In genomic region chr1:223109581-223110026, GRCh38 we compare ENCODE assay signal across 12 cellular contexts. TPM values are rescaled to one million over a fixed set of nuclear protein-coding genes. Genes with fewer than 3 reads are reported as not detected.
A peak's percentile ranks its signal among the peaks of the same experiment; 100 is the strongest.
DNase-seq lines count a peak whose midpoint lies in the region; ATAC-seq and TF ChIP-seq lines count a peak whose summit lies in the region.
"Had no signal": no experiment of that assay in that cellular context is flagged by ENCODE, and none has a peak within 500 bp of the region (broad histone marks: within the 10 kb centered on the region; RNA-seq: fewer than 3 reads in every experiment).

No MANE protein-coding gene starts in this region.

- peaks cover 34% of the 10 kb centered on the region for H3K27me3 Mint-ChIP-seq in activated CD8-positive, alpha-beta memory T cell treated with anti-CD3 and anti-CD28 coated beads, Interleukin-2, amount 10 ng/mL, durations not matched to agents 7 days and 5 days
- no peaks in the 10 kb centered on the region for H3K27me3 Mint-ChIP-seq in progenitor cell of endocrine pancreas

- no peak overlapping the region for H3K4me3 Mint-ChIP-seq in activated CD8-positive, alpha-beta memory T cell treated with anti-CD3 and anti-CD28 coated beads, Interleukin-2, amount 10 ng/mL, durations not matched to agents 7 days and 5 days
- no peak overlapping the region for H3K4me3 Mint-ChIP-seq in progenitor cell of endocrine pancreas (ENCODE audit: low read depth)

- ATAC-seq in activated CD8-positive, alpha-beta memory T cell treated with anti-CD3 and anti-CD28 coated beads, Interleukin-2, amount 10 ng/mL, durations not matched to agents 7 days and 5 days = peak; percentile 64
- ATAC-seq in sciatic nerve = no peak

- no peak overlapping the region for H3K27ac Mint-ChIP-seq in activated CD8-positive, alpha-beta memory T cell treated with anti-CD3 and anti-CD28 coated beads, Interleukin-2, amount 10 ng/mL, durations not matched to agents 7 days and 5 days
- peak overlapping the region; percentile 25 for H3K27ac Mint-ChIP-seq in progenitor cell of endocrine pancreas

- no peak for DNase-seq in activated CD8-positive, alpha-beta memory T cell treated with anti-CD3 and anti-CD28 coated beads, Interleukin-2, amount 10 ng/mL, durations not matched to agents 7 days and 5 days
- no peak for DNase-seq in activated CD8-positive, alpha-beta memory T cell treated with anti-CD3 and anti-CD28 coated beads for 24 hours
- peak; percentile 7 for DNase-seq in M059J (ENCODE audit: low read depth)
- DNase-seq in epithelial cell of esophagus (ENCODE audit: low read depth) = peak; percentile 48
- no peak for DNase-seq in progenitor cell of endocrine pancreas (ENCODE audit: low spot score, unreplicated experiment)
- DNase-seq in sciatic nerve (ENCODE audit: low spot score) = no peak
- DNase-seq in HK-2 (ENCODE audit: unreplicated experiment) = no peak
- no peak for DNase-seq in NCI-H2227 (lab: John Stamatoyannopoulos, UW; ENCODE audit: unreplicated experiment)
- DNase-seq: hippocampal formation, NCI-H774, uterus had no signal

- no peak overlapping the region for H3K4me3 ChIP-seq in epithelial cell of esophagus (ENCODE audit: low read length)
- H3K4me3 ChIP-seq: A549, uterus had no signal

- H3K9me3 Mint-ChIP-seq in activated CD8-positive, alpha-beta memory T cell treated with anti-CD3 and anti-CD28 coated beads, Interleukin-2, amount 10 ng/mL, durations not matched to agents 7 days and 5 days (ENCODE audit: low read depth) = no peaks in the 10 kb centered on the region
- H3K9me3 Mint-ChIP-seq in progenitor cell of endocrine pancreas (ENCODE audit: low read depth) = no peaks in the 10 kb centered on the region

- peaks cover 8% of the 10 kb centered on the region for H3K4me1 Mint-ChIP-seq in activated CD8-positive, alpha-beta memory T cell treated with anti-CD3 and anti-CD28 coated beads, Interleukin-2, amount 10 ng/mL, durations not matched to agents 7 days and 5 days
- peaks cover 15% of the 10 kb centered on the region for H3K4me1 Mint-ChIP-seq in progenitor cell of endocrine pancreas (ENCODE audit: low read depth)

- TF ChIP-seq CTCF in epithelial cell of esophagus (IDR thresholded peaks at IDR 0.05; ENCODE audit: insufficient read depth, low read depth, low read length, missing control alignments) (no peak), progenitor cell of endocrine pancreas (IDR thresholded peaks at IDR 0.05; ENCODE audit: unreplicated experiment) (no peak)

- no peaks in the 10 kb centered on the region for H3K36me3 Mint-ChIP-seq in activated CD8-positive, alpha-beta memory T cell treated with anti-CD3 and anti-CD28 coated beads, Interleukin-2, amount 10 ng/mL, durations not matched to agents 7 days and 5 days
- H3K36me3 Mint-ChIP-seq in progenitor cell of endocrine pancreas (ENCODE audit: insufficient read depth) = no peaks in the 10 kb centered on the region

- CTCF ChIA-PET in activated CD8-positive, alpha-beta memory T cell treated with anti-CD3 and anti-CD28 coated beads, Interleukin-2, amount 10 ng/mL, durations not matched to agents 7 days and 5 days (lab: Charles Lee) = interaction anchor here (1.0 to 1.9 kb wide), 2 partner anchors 14 to 24 kb away, joined by 3 to 8 read pairs; no protein-coding TSS in a partner anchor

- intact Hi-C loops in sciatic nerve (cut with DNase I) = no loop called here

RNA-seq across cellular contexts. Expression of gene TLR5, which starts 33.4 kb away (rescaled TPM):
- under 1 TPM; 0.09 to 0.80 TPM for total RNA-seq in activated CD8-positive, alpha-beta memory T cell treated with anti-CD3 and anti-CD28 coated beads, Interleukin-2, amount 10 ng/mL, durations not matched to agents 7 days and 5 days
- 0.10 and 0.49 TPM in 2 replicates for total RNA-seq in M059J (2014; rRNA removed; shearing (Covaris generic))
- total RNA-seq in progenitor cell of endocrine pancreas (3.2 and 3.9 TPM in 2 replicates), sciatic nerve (16.4 TPM)

Comparison
In these comparisons a context has a peak if more than half of its experiments do, and no peak if none do; other contexts are left out.
1. DNase-seq: peak in M059J (single experiment) and epithelial cell of esophagus (single experiment); none in activated CD8-positive, alpha-beta memory T cell treated with anti-CD3 and anti-CD28 coated beads, Interleukin-2, amount 10 ng/mL, durations not matched to agents 7 days and 5 days (single experiment), activated CD8-positive, alpha-beta memory T cell treated with anti-CD3 and anti-CD28 coated beads for 24 hours (single experiment), progenitor cell of endocrine pancreas (single experiment), sciatic nerve (single experiment), HK-2 (single experiment) and NCI-H2227 (single experiment).